23 cellular contexts compared by ENCODE assay signal in the genomic region with DNA sequence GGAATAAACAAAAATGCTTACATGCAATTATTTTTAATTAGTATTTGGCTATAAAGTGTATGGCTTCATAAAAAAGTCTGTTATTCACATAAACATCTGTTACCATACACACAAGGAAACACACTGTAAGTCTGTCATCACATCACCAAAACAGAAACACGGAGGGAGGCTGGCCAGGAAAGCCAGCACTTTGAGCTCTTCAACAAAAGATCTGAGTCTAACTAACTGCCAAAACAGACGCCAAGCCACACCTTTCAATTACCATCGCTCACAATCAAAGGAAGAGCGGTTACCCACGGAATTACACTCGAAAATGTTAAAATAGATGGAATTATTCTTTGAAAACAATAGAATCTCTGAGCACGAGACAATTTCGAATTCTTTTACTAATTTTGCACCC. TPM values are rescaled to one million over a fixed set of nuclear protein-coding genes. Genes with fewer than 3 reads are reported as not detected.
DNase-seq lines count a peak whose midpoint lies in the region; ATAC-seq and TF ChIP-seq lines count a peak whose summit lies in the region.
"Had no signal": no experiment of that assay in that cellular context is flagged by ENCODE, and none has a peak within 500 bp of the region (broad histone marks: within the 10 kb centered on the region; RNA-seq: fewer than 3 reads in every experiment).

No MANE protein-coding gene starts in this region.

- no peak for ATAC-seq in HG02763 (IDR thresholded peaks at IDR 0.05; ENCODE audit: unreplicated experiment)
- no peak for ATAC-seq in activated T-cell treated with anti-CD3 and anti-CD28 coated beads, Interleukin-2, amount 50 U/mL, for 4 hours
- ATAC-seq: activated naive CD8-positive, alpha-beta T cell treated with anti-CD3 and anti-CD28 coated beads, Interleukin-2, amount 50 U/mL, for 24 hours; stimulated activated effector memory CD8-positive, alpha-beta T cell treated with anti-CD3 and anti-CD28 coated beads, Interleukin-12 subunit alpha, Interleukin-12 subunit beta, amount 100 ng/mL, for 72 hours had no signal

- peak overlapping the region in 1 of 4 donors; percentile 34 for H3K27ac ChIP-seq in esophagus muscularis mucosa (replicated peaks in 1 of 4)
- H3K27ac ChIP-seq in mesenchymal stem cell (ENCODE audit: low read length, poor library complexity, severe bottlenecking): no peak overlapping the region
- H3K27ac ChIP-seq: epithelial cell of prostate, KMS-11, thoracic aorta had no signal

- H3K4me3 ChIP-seq in esophagus muscularis mucosa (no peak overlapping the region), mesenchymal stem cell (ENCODE audit: insufficient read depth in 1 of 2, low read depth in 1 of 2, low read length in 2 of 2) (no peak overlapping the region)
- H3K4me3 ChIP-seq: lung, thoracic aorta had no signal

- no peak overlapping the region for H2AK5ac ChIP-seq in mesenchymal stem cell (ENCODE audit: low read length, severe bottlenecking)

- H3K79me1 ChIP-seq in mesenchymal stem cell (replicated peaks; ENCODE audit: low read length, poor library complexity, severe bottlenecking): no peaks in the 10 kb centered on the region

- no peak overlapping the region for H3K14ac ChIP-seq in mesenchymal stem cell (ENCODE audit: low read length in 2 of 2)

- peaks cover 3% of the 10 kb centered on the region for H3K27me3 Mint-ChIP-seq in activated T-cell treated with anti-CD3 and anti-CD28 coated beads, Interleukin-2, amount 50 U/mL, for 4 hours (ENCODE audit: low read depth)
- H3K27me3 Mint-ChIP-seq: dendritic cell treated with granulocyte-macrophage colony-stimulating factor and Interleukin-4, amounts not matched to agents 40 ng/mL and 50 ng/mL, for 4 days had no signal

- no peak for TF ChIP-seq POLR2A in esophagus muscularis mucosa (IDR thresholded peaks at IDR 0.05; ENCODE audit: low read depth)

- H2AFZ ChIP-seq in mesenchymal stem cell (ENCODE audit: low read depth, low read length): no peak overlapping the region

- TF ChIP-seq CTCF in esophagus muscularis mucosa (IDR thresholded peaks at IDR 0.05): no peak

- H2BK120ac ChIP-seq in mesenchymal stem cell (ENCODE audit: low read depth, low read length): no peak overlapping the region

- H4K8ac ChIP-seq in mesenchymal stem cell (ENCODE audit: low read length): no peak overlapping the region

- H3K18ac ChIP-seq in mesenchymal stem cell (ENCODE audit: low read depth in 1 of 2, low read length in 2 of 2): no peak overlapping the region

- H2BK15ac ChIP-seq in mesenchymal stem cell (ENCODE audit: low read depth, poor library complexity, severe bottlenecking): no peak overlapping the region

- no peak overlapping the region for H3K4me2 ChIP-seq in mesenchymal stem cell (ENCODE audit: low read length, poor library complexity, severe bottlenecking)
- H3K4me2 ChIP-seq: KMS-11 had no signal

- H3K36me3 ChIP-seq in esophagus muscularis mucosa (no peaks in the 10 kb centered on the region), mesenchymal stem cell (ENCODE audit: control insufficient read depth in 1 of 2, insufficient read depth in 2 of 2, low read depth in 1 of 2, low read length in 2 of 2) (no peaks in the 10 kb centered on the region)
- H3K36me3 ChIP-seq: thoracic aorta had no signal

- intact Hi-C loops in esophagus muscularis mucosa (cut with DNase I): no loop called here

- no peak overlapping the region for H3K4ac ChIP-seq in mesenchymal stem cell (ENCODE audit: low read depth in 1 of 2, low read length in 2 of 2)

- H3K23ac ChIP-seq in mesenchymal stem cell (ENCODE audit: low read length in 2 of 2): no peak overlapping the region

- no peak overlapping the region for H3K4me3 Mint-ChIP-seq in activated T-cell treated with anti-CD3 and anti-CD28 coated beads, Interleukin-2, amount 50 U/mL, for 4 hours
- H3K4me3 Mint-ChIP-seq: activated naive CD8-positive, alpha-beta T cell treated with anti-CD3 and anti-CD28 coated beads, Interleukin-2, amount 50 U/mL, for 24 hours; dendritic cell treated with granulocyte-macrophage colony-stimulating factor and Interleukin-4, amounts not matched to agents 40 ng/mL and 50 ng/mL, for 4 days; immature natural killer cell; stimulated activated effector memory CD8-positive, alpha-beta T cell treated with anti-CD3 and anti-CD28 coated beads, Interleukin-12 subunit alpha, Interleukin-12 subunit beta, amount 100 ng/mL, for 72 hours had no signal

- no peak overlapping the region for H2BK12ac ChIP-seq in mesenchymal stem cell (ENCODE audit: low read length in 2 of 2)

- no peak overlapping the region for H2BK5ac ChIP-seq in mesenchymal stem cell (ENCODE audit: low read depth, low read length, poor library complexity, severe bottlenecking)

- H3K9ac ChIP-seq in mesenchymal stem cell (ENCODE audit: low read length): peak overlapping the region; percentile 81
- H3K9ac ChIP-seq: KMS-11 had no signal

- no peaks in the 10 kb centered on the region for H3K4me1 Mint-ChIP-seq in activated T-cell treated with anti-CD3 and anti-CD28 coated beads, Interleukin-2, amount 50 U/mL, for 4 hours (ENCODE audit: low read depth)
- H3K4me1 Mint-ChIP-seq: activated naive CD8-positive, alpha-beta T cell treated with anti-CD3 and anti-CD28 coated beads, Interleukin-2, amount 50 U/mL, for 24 hours; immature natural killer cell; stimulated activated effector memory CD8-positive, alpha-beta T cell treated with anti-CD3 and anti-CD28 coated beads, Interleukin-12 subunit alpha, Interleukin-12 subunit beta, amount 100 ng/mL, for 72 hours had no signal

- H3K27me3 ChIP-seq in esophagus muscularis mucosa (peaks cover 0 to 31% (median 0%) of the 10 kb centered on the region in 4 donors), mesenchymal stem cell (ENCODE audit: control insufficient read depth in 1 of 2, insufficient read depth in 1 of 2, low read length in 2 of 2) (peaks cover 0 to 3% of the 10 kb centered on the region in 2 experiments)

- no peak for TF ChIP-seq EP300 in esophagus muscularis mucosa (IDR thresholded peaks at IDR 0.05)

- no peaks in the 10 kb centered on the region for H3K36me3 Mint-ChIP-seq in activated T-cell treated with anti-CD3 and anti-CD28 coated beads, Interleukin-2, amount 50 U/mL, for 4 hours (ENCODE audit: insufficient read depth)
- H3K36me3 Mint-ChIP-seq: immature natural killer cell; stimulated activated effector memory CD8-positive, alpha-beta T cell treated with anti-CD3 and anti-CD28 coated beads, Interleukin-12 subunit alpha, Interleukin-12 subunit beta, amount 100 ng/mL, for 72 hours had no signal

- H4K91ac ChIP-seq in mesenchymal stem cell (ENCODE audit: low read length): no peak overlapping the region

- H3K9me3 ChIP-seq in esophagus muscularis mucosa: no peaks in the 10 kb centered on the region
- H3K9me3 ChIP-seq in mesenchymal stem cell (ENCODE audit: control insufficient read depth, low read length): no peaks in the 10 kb centered on the region
- H3K9me3 ChIP-seq: thoracic aorta had no signal

- WGBS in esophagus muscularis mucosa: 53% methylated on average over 8 of the region's 8 CpGs
- 56% methylated on average over 7 of the region's 8 CpGs for WGBS in mesenchymal stem cell

- DNase-seq in DMS 273 (lab: John Stamatoyannopoulos, UW; ENCODE audit: unreplicated experiment) (peak; percentile 75), NCI-H1105 treated with DMSO at 0.1 percent for 48 hours (lab: John Stamatoyannopoulos, UW) (peak; percentile 59), esophagus muscularis mucosa (ENCODE audit: extremely low spot score) (peak; percentile 34), mesenchymal stem cell (peak; percentile 31), NCI-H2029 treated with DMSO at 0.1 percent for 48 hours (lab: John Stamatoyannopoulos, UW) (no peak)
- DNase-seq in stimulated activated CD4-positive, alpha-beta T cell treated with anti-CD3 and anti-CD28 coated beads, Interleukin-4, amount 100 ng/mL, for 24 hours: no peak
- DNase-seq in activated T-cell treated with anti-CD3 and anti-CD28 coated beads, Interleukin-2, amount 50 U/mL, for 4 hours: no peak
- DNase-seq: activated CD4-positive, CD25-positive, alpha-beta regulatory T cell treated with anti-CD3 and anti-CD28 coated beads, Interleukin-2, amount 50 U/mL, for 72 hours; activated naive CD8-positive, alpha-beta T cell treated with anti-CD3 and anti-CD28 coated beads, Interleukin-2, amount 50 U/mL, for 24 hours; AML-193; immature natural killer cell; NCI-H1048; nucleus accumbens; stimulated activated CD4-positive, alpha-beta T cell treated with anti-CD3 and anti-CD28 coated beads, Interleukin-15, amount 100 ng/mL, for 24 hours; T1000 had no signal

- H3K4me1 ChIP-seq in esophagus muscularis mucosa: no peaks in the 10 kb centered on the region
- peaks cover 2% of the 10 kb centered on the region for H3K4me1 ChIP-seq in mesenchymal stem cell (ENCODE audit: control insufficient read depth, insufficient read depth, low read depth, low read length)

- H3K9me3 Mint-ChIP-seq in activated T-cell treated with anti-CD3 and anti-CD28 coated beads, Interleukin-2, amount 50 U/mL, for 4 hours: no peaks in the 10 kb centered on the region
- H3K9me3 Mint-ChIP-seq: activated naive CD8-positive, alpha-beta T cell treated with anti-CD3 and anti-CD28 coated beads, Interleukin-2, amount 50 U/mL, for 24 hours; activated T-helper 2 cell treated with anti-CD3 and anti-CD28 coated beads, Interferon-gamma antibody, Interleukin-2, Interleukin-4, amounts not matched to agents 10 μg/mL and 5 μg/mL and 100 μg/mL, durations not matched to agents 14 hours and 24 hours and 36 hours; dendritic cell treated with granulocyte-macrophage colony-stimulating factor and Interleukin-4, amounts not matched to agents 40 ng/mL and 50 ng/mL, for 4 days; immature natural killer cell; stimulated activated effector memory CD8-positive, alpha-beta T cell treated with anti-CD3 and anti-CD28 coated beads, Interleukin-12 subunit alpha, Interleukin-12 subunit beta, amount 100 ng/mL, for 72 hours had no signal

RNA-seq across cellular contexts. Expression of a gene that starts 49.2 kb away (rescaled TPM):
- total RNA-seq in esophagus muscularis mucosa: 10 to 100 TPM; 18.4 to 30.3 (median 27.9) TPM
- polyA plus RNA-seq in mesenchymal stem cell (2013, experiment 1 of 2): 14.0 TPM
- polyA plus RNA-seq in mesenchymal stem cell (2013, experiment 2 of 2): 13.1 TPM
- total RNA-seq in activated T-cell treated with anti-CD3 and anti-CD28 coated beads, Interleukin-2, amount 50 U/mL, for 4 hours: 10 to 100 TPM; 13.2 to 14.6 (median 14.4) TPM

Comparison
In these comparisons a context has a peak if more than half of its experiments do, and no peak if none do; other contexts are left out.
1. DNase-seq: peak in DMS 273 (single experiment), NCI-H1105 treated with DMSO at 0.1 percent for 48 hours (single experiment), esophagus muscularis mucosa (single experiment) and mesenchymal stem cell (single experiment); none in stimulated activated CD4-positive, alpha-beta T cell treated with anti-CD3 and anti-CD28 coated beads, Interleukin-4, amount 100 ng/mL, for 24 hours (single experiment), NCI-H2029 treated with DMSO at 0.1 percent for 48 hours (single experiment) and activated T-cell treated with anti-CD3 and anti-CD28 coated beads, Interleukin-2, amount 50 U/mL, for 4 hours (single experiment).